Comparison of ENCODE assay signal across 8 cellular contexts in genomic region chr4:4260185-4260751, GRCh38. TPM values are rescaled to one million over a fixed set of nuclear protein-coding genes. Genes with fewer than 3 reads are reported as not detected.
DNase-seq lines count a peak whose midpoint lies in the region; ATAC-seq and TF ChIP-seq lines count a peak whose summit lies in the region.

No MANE protein-coding gene starts in this region.

- BruUV-seq in PC-3 (replicated peaks; lab: Mats Ljungman, UMichigan), result no TSS peak

- no peaks in the 10 kb centered on the region for H3K36me3 ChIP-seq in PC-3 (ENCODE audit: low read depth, low read length)

- no peak overlapping the region for H3K27ac ChIP-seq in PC-3 (ENCODE audit: low read length)

- no peaks in the 10 kb centered on the region for H4K20me1 ChIP-seq in PC-3 (ENCODE audit: low read length)

- DNase-seq in activated CD4-positive, CD25-positive, alpha-beta regulatory T cell treated with anti-CD3 and anti-CD28 coated beads, Interleukin-2, amount 50 U/mL, for 72 hours, result no peak
- peak; percentile 74 for DNase-seq in PC-3
- DNase-seq in epidermal melanocyte (ENCODE audit: insufficient read length, low spot score), result peak; percentile 82
- peak; percentile 60 for DNase-seq in pulmonary artery endothelial cell (ENCODE audit: low read depth, low spot score)
- no peak for DNase-seq in islet precursor cell
- DNase-seq in stimulated activated CD4-positive, alpha-beta T cell treated with anti-CD3 and anti-CD28 coated beads, Interleukin-2, amount 100 ng/mL, for 24 hours, result no peak

- peak overlapping the region; percentile 22; the same call in 1 of the 2 replicates for H2AFZ ChIP-seq in PC-3 (ENCODE audit: low read length)

- intact Hi-C loops in PC-3 (cut with micrococcal nuclease), result loop anchor here (1.0 kb wide), 1 partner anchor 75 kb away; no protein-coding TSS in a partner anchor

- H3K9ac ChIP-seq in PC-3 (ENCODE audit: low read length), result no peak overlapping the region

- H3K79me2 ChIP-seq in PC-3 (ENCODE audit: low read length), result no peaks in the 10 kb centered on the region

- peak; percentile 71 for TF ChIP-seq CTCF in PC-3 (conservative IDR thresholded peaks at IDR 0.05; ENCODE audit: low read depth, low read length)

- no peaks in the 10 kb centered on the region for H3K9me2 ChIP-seq in PC-3 (replicated peaks; ENCODE audit: low read length)

- 0 out of 2 replicates have a peak, but pooled peaks cover 6% of the 10 kb centered on the region for H3K27me3 ChIP-seq in PC-3 (ENCODE audit: low read length)

- no peaks in the 10 kb centered on the region for H3F3A ChIP-seq in PC-3 (ENCODE audit: low read length, unreplicated experiment)

- H3K4me3 ChIP-seq in PC-3 (ENCODE audit: low read length), result no peak overlapping the region

- CTCF ChIA-PET in PC-3 (lab: Charles Lee), result interaction anchor here (1.0 kb wide), 1 partner anchor 10 kb away, joined by 3 read pairs; no protein-coding TSS in a partner anchor

- POLR2A ChIA-PET in PC-3 (lab: Charles Lee; ENCODE audit: unreplicated experiment), result no interaction called here

- H3K4me2 ChIP-seq in PC-3 (ENCODE audit: low read length), result peak overlapping the region; percentile 2; the same call in 1 of the 2 replicates

- peak; percentile 53 to 60 for ATAC-seq in activated CD4-positive, CD25-positive, alpha-beta regulatory T cell treated with anti-CD3 and anti-CD28 coated beads, Interleukin-2, amount 50 U/mL, for 24 hours
- peak; percentile 61 for ATAC-seq in HG02981 (IDR thresholded peaks at IDR 0.05; ENCODE audit: unreplicated experiment)
- ATAC-seq in PC-3, result peak; percentile 93

- peaks cover 5% of the 10 kb centered on the region; the same call in 1 of the 2 replicates for H3K4me1 ChIP-seq in PC-3 (ENCODE audit: insufficient read depth, low read length)

- H3K9me3 ChIP-seq in PC-3 (ENCODE audit: low read length), result no peaks in the 10 kb centered on the region

RNA-seq across cellular contexts. Expression of gene TMEM128, which starts 12.2 kb away (rescaled TPM):
- total RNA-seq in PC-3 (2014; rRNA removed) (4.7 and 10.1 TPM in 2 replicates), pulmonary artery endothelial cell (13.6 and 20.8 TPM in 2 replicates)

RNA-seq across cellular contexts. Expression of gene LYAR, which starts 29.7 kb away (rescaled TPM):
- 37.5 and 41.3 TPM in 2 replicates for total RNA-seq in PC-3 (2014; rRNA removed)
- total RNA-seq in pulmonary artery endothelial cell, result 25.3 and 37.4 TPM in 2 replicates

RNA-seq across cellular contexts. Expression of gene ZBTB49, which starts 29.8 kb away (rescaled TPM):
- total RNA-seq in PC-3 (2014; rRNA removed) (1.1 and 3.2 TPM in 2 replicates), pulmonary artery endothelial cell (3.4 and 4.6 TPM in 2 replicates)

RNA-seq across cellular contexts. Expression of gene OTOP1, which starts 33.5 kb away (rescaled TPM):
- total RNA-seq in PC-3 (2014; rRNA removed) (not detected in 2 replicates), pulmonary artery endothelial cell (not detected in 2 replicates)

Comparison
In these comparisons a context has a peak if more than half of its experiments do, and no peak if none do; other contexts are left out.
1. DNase-seq: peak in PC-3 (single experiment), epidermal melanocyte (single experiment) and pulmonary artery endothelial cell (single experiment); none in activated CD4-positive, CD25-positive, alpha-beta regulatory T cell treated with anti-CD3 and anti-CD28 coated beads, Interleukin-2, amount 50 U/mL, for 72 hours (single experiment), islet precursor cell (single experiment) and stimulated activated CD4-positive, alpha-beta T cell treated with anti-CD3 and anti-CD28 coated beads, Interleukin-2, amount 100 ng/mL, for 24 hours (0 of 2).
2. Peak in every context shown above with its lines, with median percentiles within 50 percentile points of each other: ATAC-seq.